In the genomic region with DNA sequence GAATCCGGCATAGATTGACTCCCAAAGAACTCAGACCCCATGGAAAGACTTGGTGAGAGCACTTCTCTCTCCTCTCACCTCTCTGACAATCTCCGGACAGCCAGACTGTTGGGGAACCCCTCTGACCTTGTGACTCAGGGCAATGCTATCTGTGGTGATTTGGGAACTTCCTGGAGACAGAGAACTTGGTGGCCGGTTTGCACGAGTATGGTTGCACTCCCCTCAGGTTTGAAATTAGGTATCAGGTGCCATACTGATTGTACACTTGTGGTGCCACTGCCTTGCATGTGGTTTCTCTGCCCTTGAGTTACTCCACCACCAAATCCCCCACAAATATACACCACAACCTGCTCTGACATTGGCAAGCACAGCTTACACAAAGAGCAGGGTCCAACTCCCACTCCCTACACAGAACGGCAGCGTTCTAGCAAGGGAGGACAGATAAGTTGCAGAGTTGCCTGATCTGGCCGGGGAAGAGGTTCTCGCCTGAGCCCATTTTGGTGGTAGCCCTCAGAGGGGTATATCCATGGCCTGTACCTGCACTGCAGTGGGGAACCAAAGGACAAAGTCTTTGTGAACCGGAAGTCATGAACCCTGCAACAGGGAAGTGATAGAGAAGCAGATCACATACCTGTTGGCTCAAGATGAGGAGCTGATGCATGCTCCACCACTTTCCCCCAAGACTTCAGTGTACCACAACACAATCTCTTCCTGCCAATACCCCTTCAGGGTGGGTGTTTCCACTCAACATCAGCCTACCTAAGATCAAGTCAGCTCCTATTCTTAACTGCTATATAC, we compare ENCODE assay signal across 14 cellular contexts.
DNase-seq lines count a peak whose midpoint lies in the region; ATAC-seq and FAIRE-seq lines count a peak whose summit lies in the region.
"Had no signal": no experiment of that assay in that cellular context is flagged by ENCODE, and none has a peak within 500 bp of the region (broad histone marks: within the 10 kb centered on the region; RNA-seq: fewer than 3 reads in every experiment).

No MANE protein-coding gene starts in this region.

- H3K9me3 ChIP-seq in right cardiac atrium (ENCODE audit: control insufficient read depth, low read length): no peaks in the 10 kb centered on the region
- H3K9me3 ChIP-seq: body of pancreas had no signal

- 81% methylated on average over 9 of the region's 9 CpGs for WGBS in right cardiac atrium

- no peak for FAIRE-seq in RCC 7860 (lab: Jason Lieb, UNC)
- FAIRE-seq: islet of Langerhans had no signal

- in situ Hi-C loops in ACHN (cut with HindIII; ENCODE audit: low pct_ligation_motif_present, low pct_unique_long_range_greater_than_20kb, low sequenced_read_pairs): no loop called here

- H3K4me1 ChIP-seq in right cardiac atrium (ENCODE audit: control insufficient read depth, insufficient read depth, low read length): no peaks in the 10 kb centered on the region
- H3K4me1 ChIP-seq: body of pancreas had no signal

- no peaks in the 10 kb centered on the region for H3K27me3 ChIP-seq in right cardiac atrium (ENCODE audit: control insufficient read depth, insufficient read depth)
- H3K27me3 ChIP-seq: body of pancreas had no signal

- DNase-seq in ACHN: peak; percentile 41
- peak; percentile 6 for DNase-seq in RCC 7860 (ENCODE audit: low spot score)
- no peak for DNase-seq in right cardiac atrium
- DNase-seq in stimulated activated naive CD4-positive, alpha-beta T cell (lab: John Stamatoyannopoulos, UW): no peak
- DNase-seq in sciatic nerve (ENCODE audit: low spot score): no peak
- DNase-seq: body of pancreas, DMS53, KBM-7, NCI-H345 had no signal

- no peak overlapping the region for H3K4me3 ChIP-seq in right cardiac atrium (ENCODE audit: low read length)
- H3K4me3 ChIP-seq: body of pancreas had no signal

- intact Hi-C loops in right cardiac atrium (cut with DNase I) (no loop called here), sciatic nerve (cut with DNase I) (no loop called here)

- peak; percentile 37 for ATAC-seq in GM19043 (IDR thresholded peaks at IDR 0.05; ENCODE audit: low read depth, unreplicated experiment)
- ATAC-seq in HG02938 (IDR thresholded peaks at IDR 0.05; ENCODE audit: unreplicated experiment): peak; percentile 46
- ATAC-seq in right cardiac atrium: no peak
- ATAC-seq in esophagus mucosa: no peak
- ATAC-seq in sciatic nerve: no peak
- ATAC-seq: body of pancreas had no signal

- no peak overlapping the region for H3K27ac ChIP-seq in right cardiac atrium (ENCODE audit: low read length)
- H3K27ac ChIP-seq: body of pancreas, VCaP had no signal

Comparison
In these comparisons a context has a peak if more than half of its experiments do, and no peak if none do; other contexts are left out.
1. DNase-seq: peak in ACHN (single experiment) and RCC 7860 (single experiment); none in right cardiac atrium (0 of 3), stimulated activated naive CD4-positive, alpha-beta T cell (0 of 6) and sciatic nerve (single experiment).
2. ATAC-seq: peak in GM19043 (single experiment) and HG02938 (single experiment); none in right cardiac atrium (0 of 2), esophagus mucosa (single experiment) and sciatic nerve (single experiment).